ENCODE assay signal across 30 cellular contexts in the genomic region with DNA sequence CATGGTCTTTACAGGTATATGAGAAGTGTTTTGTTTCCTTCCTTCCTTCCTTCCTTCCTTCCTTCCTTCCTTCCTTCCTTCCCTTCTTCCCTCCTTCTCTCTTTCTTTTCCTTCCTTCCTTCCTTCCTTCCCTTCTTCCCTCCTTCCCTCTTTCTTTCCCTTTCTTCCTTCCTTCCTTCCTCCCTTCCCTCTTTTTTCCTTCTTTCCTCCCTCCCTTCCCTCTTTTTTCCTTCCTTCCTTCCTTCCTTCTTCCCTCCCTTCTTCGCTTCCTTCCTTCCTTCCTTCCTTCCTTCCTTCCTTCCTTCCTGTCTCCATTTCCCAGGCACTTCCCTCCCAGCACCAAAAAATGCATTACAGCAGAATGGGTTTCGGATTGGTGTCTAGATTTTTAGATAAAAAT.
"Had no signal": no experiment of that assay in that cellular context is flagged by ENCODE, and none has a peak within 500 bp of the region (broad histone marks: within the 10 kb centered on the region; RNA-seq: fewer than 3 reads in every experiment).

No MANE protein-coding gene starts in this region.

- H3K9me3 Mint-ChIP-seq: naive B cell; naive thymus-derived CD8-positive, alpha-beta T cell; natural killer cell treated with Interleukin-12 subunit alpha and Interleukin-12 subunit beta and Interleukin-15 and Interleukin-18, amount 100 ng/mL, for 72 hours; nephron progenitor cell; neural crest cell had no signal

- H3K4me3 Mint-ChIP-seq: naive B cell; naive thymus-derived CD8-positive, alpha-beta T cell; natural killer cell treated with Interleukin-12 subunit alpha and Interleukin-12 subunit beta and Interleukin-15 and Interleukin-18, amount 100 ng/mL, for 72 hours; nephron progenitor cell; neural crest cell; stimulated activated effector memory CD8-positive, alpha-beta T cell treated with anti-CD3 and anti-CD28 coated beads, Interleukin-12 subunit alpha, Interleukin-12 subunit beta, amount 100 ng/mL, for 72 hours; stimulated activated naive B cell treated with anti-CD40 and anti-IgM and Interleukin-4, amounts not matched to agents 10 μg/mL and 1 μg/mL and 100 μg/mL, for 72 hours had no signal

- H3K27me3 Mint-ChIP-seq: progenitor cell of endocrine pancreas had no signal

- H3K36me3 ChIP-seq: neutrophil, ovary, right lobe of liver, sigmoid colon, stomach, thoracic aorta, thyroid gland, tibial nerve, upper lobe of left lung, vagina had no signal

- ATAC-seq: naive thymus-derived CD8-positive, alpha-beta T cell; natural killer cell treated with Interleukin-12 subunit alpha and Interleukin-12 subunit beta and Interleukin-15 and Interleukin-18, amount 100 ng/mL, for 72 hours; psoas muscle; right cardiac atrium; right lobe of liver; stimulated activated effector memory CD8-positive, alpha-beta T cell treated with anti-CD3 and anti-CD28 coated beads, Interleukin-12 subunit alpha, Interleukin-12 subunit beta, amount 100 ng/mL, for 72 hours; stimulated activated naive B cell treated with anti-CD40 and anti-IgM and Interleukin-4, amounts not matched to agents 10 μg/mL and 1 μg/mL and 100 μg/mL, for 72 hours had no signal

- H3K27ac Mint-ChIP-seq: natural killer cell treated with Interleukin-12 subunit alpha and Interleukin-12 subunit beta and Interleukin-15 and Interleukin-18, amount 100 ng/mL, for 72 hours; nephron progenitor cell; progenitor cell of endocrine pancreas; stimulated activated effector memory CD8-positive, alpha-beta T cell treated with anti-CD3 and anti-CD28 coated beads, Interleukin-12 subunit alpha, Interleukin-12 subunit beta, amount 100 ng/mL, for 72 hours; stimulated activated naive B cell treated with anti-CD40 and anti-IgM and Interleukin-4, amounts not matched to agents 10 μg/mL and 1 μg/mL and 100 μg/mL, for 72 hours had no signal

- H3K9me3 ChIP-seq: neutrophil, ovary, psoas muscle, right lobe of liver, sigmoid colon, stomach, thoracic aorta, thyroid gland, tibial nerve, upper lobe of left lung, vagina had no signal

- H3K4me1 Mint-ChIP-seq: naive B cell; naive thymus-derived CD8-positive, alpha-beta T cell; nephron progenitor cell; neural crest cell; stimulated activated effector memory CD8-positive, alpha-beta T cell treated with anti-CD3 and anti-CD28 coated beads, Interleukin-12 subunit alpha, Interleukin-12 subunit beta, amount 100 ng/mL, for 72 hours; stimulated activated naive B cell treated with anti-CD40 and anti-IgM and Interleukin-4, amounts not matched to agents 10 μg/mL and 1 μg/mL and 100 μg/mL, for 72 hours had no signal

- DNase-seq: naive B cell; naive thymus-derived CD8-positive, alpha-beta T cell; nephron progenitor cell; occipital lobe; ovary; posterior cingulate gyrus; psoas muscle; right cardiac atrium; right lobe of liver; sigmoid colon; small intestine; stimulated activated CD4-positive, alpha-beta T cell treated with anti-CD3 and anti-CD28 coated beads, Interleukin-15, amount 100 ng/mL, for 24 hours; stimulated activated CD4-positive, alpha-beta T cell treated with anti-CD3 and anti-CD28 coated beads, Interleukin-2, amount 100 ng/mL, for 24 hours; stimulated activated CD4-positive, alpha-beta T cell treated with anti-CD3 and anti-CD28 coated beads, Interleukin-2, amount 100 ng/mL, for 48 hours; stimulated activated CD4-positive, alpha-beta T cell treated with anti-CD3 and anti-CD28 coated beads, Interleukin-4, amount 100 ng/mL, for 24 hours; stimulated activated naive B cell treated with anti-CD40 and anti-IgM and Interleukin-4, amounts not matched to agents 10 μg/mL and 1 μg/mL and 100 μg/mL, for 72 hours; stimulated activated naive CD4-positive, alpha-beta T cell treated with Interleukin-2 at 50 U/mL for 16 hours; stomach; thyroid gland; trophoblast cell; upper lobe of left lung had no signal

- H3K9ac ChIP-seq: parathyroid adenoma had no signal

- H3K4me3 ChIP-seq: ovary, psoas muscle, right lobe of liver, sigmoid colon, stomach, thoracic aorta, thyroid gland, tibial nerve, upper lobe of left lung, vagina had no signal

- H3K27ac ChIP-seq: neutrophil, ovary, parathyroid adenoma, psoas muscle, right lobe of liver, sigmoid colon, stomach, thoracic aorta, thyroid gland, tibial nerve, upper lobe of left lung, vagina had no signal
